Comparison of ENCODE assay signal across 9 cellular contexts in genomic region chr12:49553512-49554088, GRCh38. TPM values are rescaled to one million over a fixed set of nuclear protein-coding genes. Genes with fewer than 3 reads are reported as not detected.
DNase-seq lines count a peak whose midpoint lies in the region; ATAC-seq, FAIRE-seq and TF ChIP-seq lines count a peak whose summit lies in the region.
"Had no signal": no experiment of that assay in that cellular context is flagged by ENCODE, and none has a peak within 500 bp of the region (broad histone marks: within the 10 kb centered on the region; RNA-seq: fewer than 3 reads in every experiment).

No MANE protein-coding gene starts in this region.

- no peak overlapping the region for H2BK120ac ChIP-seq in IMR-90 (ENCODE audit: low read depth, low read length)

- no peaks in the 10 kb centered on the region for H3K79me1 ChIP-seq in IMR-90 (ENCODE audit: low read depth in 1 of 2, low read length in 2 of 2)

- H2BK15ac ChIP-seq in IMR-90 (ENCODE audit: low read depth, low read length): no peak overlapping the region

- H3K23ac ChIP-seq in IMR-90 (ENCODE audit: low read depth, low read length): no peak overlapping the region

- H3K36me3 ChIP-seq in IMR-90 (ENCODE audit: control insufficient read depth, insufficient read depth, low read length) (peaks cover 13% of the 10 kb centered on the region), upper lobe of right lung (peaks cover 15% of the 10 kb centered on the region)

- H3K9me3 Mint-ChIP-seq in T-helper 2 cell treated with Interferon-gamma antibody and Interleukin-4, amounts not matched to agents 5 μg/mL and 100 μg/mL, for 36 hours: no peaks in the 10 kb centered on the region

- no peak for TF ChIP-seq POLR2A in IMR-90 (IDR thresholded peaks at IDR 0.05; ENCODE audit: low read depth, low read length)

- no peaks in the 10 kb centered on the region for H3K9me3 ChIP-seq in IMR-90 (ENCODE audit: control insufficient read depth, insufficient read depth, low read length)
- no peaks in the 10 kb centered on the region for H3K9me3 ChIP-seq in upper lobe of right lung
- H3K9me3 ChIP-seq: SJCRH30 had no signal

- no peak overlapping the region for H4K8ac ChIP-seq in IMR-90 (ENCODE audit: low read depth in 2 of 2, low read length in 2 of 2)

- H2AK9ac ChIP-seq in IMR-90 (replicated peaks; ENCODE audit: low read depth, low read length, poor library complexity): no peak overlapping the region

- H3K9me1 ChIP-seq in IMR-90 (ENCODE audit: insufficient read depth, low read length): no peaks in the 10 kb centered on the region

- H3K18ac ChIP-seq in IMR-90 (ENCODE audit: low read depth, low read length): no peak overlapping the region

- in situ Hi-C loops in IMR-90 (cut with MboI; ENCODE audit: low sequenced_read_pairs): no loop called here

- WGBS in IMR-90 (ENCODE audit: extremely low coverage in 2 of 2, insufficient read length in 1 of 2), 2 experiments: no CpG with 5 or more reads among the region's 2 CpGs

- H4K5ac ChIP-seq in IMR-90 (ENCODE audit: low read depth, low read length): no peak overlapping the region

- peaks cover 3% of the 10 kb centered on the region for H3K27me3 Mint-ChIP-seq in T-helper 2 cell treated with Interferon-gamma antibody and Interleukin-4, amounts not matched to agents 5 μg/mL and 100 μg/mL, for 36 hours (ENCODE audit: low read depth)

- H2AK5ac ChIP-seq in IMR-90 (ENCODE audit: low read depth, low read length): no peak overlapping the region

- H2BK20ac ChIP-seq in IMR-90 (ENCODE audit: low read depth, low read length): no peak overlapping the region

- H3K56ac ChIP-seq in IMR-90 (ENCODE audit: extremely low read depth, insufficient read depth, low read length): no peak overlapping the region

- H4K91ac ChIP-seq in IMR-90 (ENCODE audit: insufficient read depth, low read depth, low read length): no peak overlapping the region

- no peak for FAIRE-seq in RCC 7860 (lab: Jason Lieb, UNC)

- H3K4me1 ChIP-seq in IMR-90 (ENCODE audit: control insufficient read depth, insufficient read depth, low read length) (peaks cover 3% of the 10 kb centered on the region; the same call in 1 of the 2 replicates), foreskin keratinocyte (no peaks in the 10 kb centered on the region), upper lobe of right lung (peaks cover 12% of the 10 kb centered on the region)
- H3K4me1 ChIP-seq: SJCRH30 had no signal

- H3K4me3 Mint-ChIP-seq in T-helper 2 cell treated with Interferon-gamma antibody and Interleukin-4, amounts not matched to agents 5 μg/mL and 100 μg/mL, for 36 hours: no peak overlapping the region

- DNase-seq in DMS 273 treated with DMSO at 0.1 percent for 48 hours (lab: John Stamatoyannopoulos, UW): peak; percentile 17
- DNase-seq in IMR-90: no peak
- peak; percentile 21 for DNase-seq in RCC 7860 (ENCODE audit: low spot score)
- peak in 1 of 2 donors; percentile 48 for DNase-seq in foreskin keratinocyte
- DNase-seq in upper lobe of right lung: no peak
- DNase-seq in NCI-H2029 (lab: John Stamatoyannopoulos, UW): no peak
- no peak for DNase-seq in T-helper 2 cell treated with Interferon-gamma antibody and Interleukin-4, amounts not matched to agents 5 μg/mL and 100 μg/mL, for 36 hours (ENCODE audit: low spot score)
- no peak for DNase-seq in substantia nigra (lab: John Stamatoyannopoulos, UW)

- no peak overlapping the region for H3K4me2 ChIP-seq in IMR-90 (ENCODE audit: low read depth, low read length)

- ATAC-seq in IMR-90 (ENCODE audit: low read depth) (0 out of 2 replicates have a peak, but pooled peaks have one; percentile 22), foreskin keratinocyte (peak; percentile 56), upper lobe of right lung (no peak)

- POLR2A ChIA-PET in IMR-90 (lab: Charles Lee; ENCODE audit: unreplicated experiment): interaction anchor here (0.6 kb wide), 1 partner anchor 206 kb away, joined by 3 read pairs; no protein-coding TSS in a partner anchor

- no peak overlapping the region for H3K27ac Mint-ChIP-seq in T-helper 2 cell treated with Interferon-gamma antibody and Interleukin-4, amounts not matched to agents 5 μg/mL and 100 μg/mL, for 36 hours

- no peak overlapping the region for H3K14ac ChIP-seq in IMR-90 (replicated peaks; ENCODE audit: low read depth, low read length)

- TF ChIP-seq CTCF in IMR-90 (conservative IDR thresholded peaks at IDR 0.05; ENCODE audit: low read depth, low read length): peak; percentile 30
- TF ChIP-seq CTCF in foreskin keratinocyte (conservative IDR thresholded peaks at IDR 0.05): peak; percentile 93
- TF ChIP-seq CTCF in upper lobe of right lung (IDR thresholded peaks at IDR 0.05): peak; percentile 37

- H3K4ac ChIP-seq in IMR-90 (ENCODE audit: low read depth, low read length): no peak overlapping the region

- no TSS peak for BruUV-seq in IMR-90 (replicated peaks; lab: Mats Ljungman, UMichigan)

- H3K27me3 ChIP-seq in IMR-90 (ENCODE audit: control insufficient read depth, insufficient read depth, low read length): peaks cover 38% of the 10 kb centered on the region
- H3K27me3 ChIP-seq in foreskin keratinocyte: peaks cover 47% of the 10 kb centered on the region
- peaks cover 10% of the 10 kb centered on the region for H3K27me3 ChIP-seq in upper lobe of right lung
- H3K27me3 ChIP-seq: SJCRH30 had no signal

- intact Hi-C loops in IMR-90 (cut with micrococcal nuclease) (no loop called here), upper lobe of right lung (cut with DNase I) (no loop called here)

- H3K4me1 Mint-ChIP-seq in T-helper 2 cell treated with Interferon-gamma antibody and Interleukin-4, amounts not matched to agents 5 μg/mL and 100 μg/mL, for 36 hours (ENCODE audit: low read depth): peaks cover 7% of the 10 kb centered on the region

- H4K20me1 ChIP-seq in IMR-90 (ENCODE audit: insufficient read depth, low read length): no peaks in the 10 kb centered on the region

- CTCF ChIA-PET in IMR-90 (lab: Yijun Ruan, JAX): interaction anchor here (0.7 to 1.3 kb wide), 6 partner anchors 10 to 222 kb away, joined by 3 to 4 read pairs (median 4); no protein-coding TSS in a partner anchor

- no peak overlapping the region for H2AFZ ChIP-seq in IMR-90 (replicated peaks; ENCODE audit: low read length, poor library complexity)

- H3K27ac ChIP-seq in IMR-90 (ENCODE audit: insufficient read depth, low read length) (no peak overlapping the region), foreskin keratinocyte (no peak overlapping the region), upper lobe of right lung (no peak overlapping the region), substantia nigra (ENCODE audit: low read depth, low read length, poor library complexity, severe bottlenecking) (no peak overlapping the region)
- H3K27ac ChIP-seq: SJCRH30 had no signal

- H3K36me3 Mint-ChIP-seq in T-helper 2 cell treated with Interferon-gamma antibody and Interleukin-4, amounts not matched to agents 5 μg/mL and 100 μg/mL, for 36 hours (ENCODE audit: low read depth): peaks cover 10% of the 10 kb centered on the region

- H2BK5ac ChIP-seq in IMR-90 (ENCODE audit: low read depth, low read length, poor library complexity, severe bottlenecking): no peak overlapping the region

- H3K4me3 ChIP-seq in IMR-90 (ENCODE audit: insufficient read depth, low read depth, low read length) (no peak overlapping the region), upper lobe of right lung (no peak overlapping the region)
- H3K4me3 ChIP-seq: SJCRH30 had no signal

- dilution Hi-C loops in IMR-90 (cut with HindIII; ENCODE audit: low sequenced_read_pairs, unreplicated experiment): no loop called here

- H3K9ac ChIP-seq in IMR-90 (ENCODE audit: low read depth, low read length): no peak overlapping the region

- peak; percentile 41 for TF ChIP-seq RAD21 in IMR-90 (IDR thresholded peaks at IDR 0.05; ENCODE audit: low read length)

TF ChIP-seq in IMR-90, 13 proteins besides CTCF, POLR2A, EP300 and RAD21:
- no peak for TF ChIP-seq MXI1 (IDR thresholded peaks at IDR 0.05; ENCODE audit: borderline replicate concordance, low read depth, low read length)
- TF ChIP-seq, protein P1, sequence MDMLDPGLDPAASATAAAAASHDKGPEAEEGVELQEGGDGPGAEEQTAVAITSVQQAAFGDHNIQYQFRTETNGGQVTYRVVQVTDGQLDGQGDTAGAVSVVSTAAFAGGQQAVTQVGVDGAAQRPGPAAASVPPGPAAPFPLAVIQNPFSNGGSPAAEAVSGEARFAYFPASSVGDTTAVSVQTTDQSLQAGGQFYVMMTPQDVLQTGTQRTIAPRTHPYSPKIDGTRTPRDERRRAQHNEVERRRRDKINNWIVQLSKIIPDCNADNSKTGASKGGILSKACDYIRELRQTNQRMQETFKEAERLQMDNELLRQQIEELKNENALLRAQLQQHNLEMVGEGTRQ (IDR thresholded peaks at IDR 0.05; ENCODE audit: low read depth, low read length): no peak
- no peak for TF ChIP-seq FOS (IDR thresholded peaks at IDR 0.05; ENCODE audit: low read depth, low read length)
- no peak for TF ChIP-seq RCOR1 (IDR thresholded peaks at IDR 0.05; ENCODE audit: insufficient replicate concordance, low read length)
- 0 out of 2 replicates have a peak, but pooled peaks have one; percentile 18 for TF ChIP-seq SMC3 (IDR thresholded peaks at IDR 0.05; ENCODE audit: low read depth, low read length)
TF ChIP-seq in IMR-90: peak in this region for 1.

RNA-seq across cellular contexts. Expression of gene MCRS1, which starts 14.3 kb away (rescaled TPM):
- 60.8 and 72.9 TPM in 2 replicates for total RNA-seq in IMR-90 (2012; rRNA removed)
- polyA plus RNA-seq in IMR-90 (2012; rRNA removed): 73.2 and 75.2 TPM in 2 replicates
- polyA plus RNA-seq in IMR-90 (2012; cell fraction: cytosol; rRNA removed): 66.3 and 72.6 TPM in 2 replicates
- polyA plus RNA-seq in IMR-90 (2012; cell fraction: nucleus; rRNA removed; ENCODE audit: low replicate concordance): 122 and 232 TPM in 2 replicates
- total RNA-seq in foreskin keratinocyte: 71.0 and 74.0 TPM in 2 replicates
- 69.2 and 73.8 TPM in 2 replicates for polyA plus RNA-seq in foreskin keratinocyte
- total RNA-seq in upper lobe of right lung: 54.0 TPM

RNA-seq across cellular contexts. Expression of gene KCNH3, which starts 14.8 kb away (rescaled TPM):
- total RNA-seq in IMR-90 (2012; rRNA removed) (0.28 TPM in 1 of 2 replicates, not detected in the other), foreskin keratinocyte (0.20 and 0.25 TPM in 2 replicates), upper lobe of right lung (0.90 TPM)
- polyA plus RNA-seq in IMR-90 (2012; rRNA removed) (0.10 and 0.20 TPM in 2 replicates), foreskin keratinocyte (0.16 and 0.29 TPM in 2 replicates)
- polyA plus RNA-seq in IMR-90 (2012; cell fraction: cytosol; rRNA removed): 0.05 and 0.09 TPM in 2 replicates
- polyA plus RNA-seq in IMR-90 (2012; cell fraction: nucleus; rRNA removed; ENCODE audit: low replicate concordance): 0.49 and 1.6 TPM in 2 replicates

RNA-seq across cellular contexts. Expression of gene FAM186B, which starts 51.8 kb away (rescaled TPM):
- total RNA-seq in IMR-90 (2012; rRNA removed): 0.18 and 0.28 TPM in 2 replicates
- 0.10 TPM in 2 replicates for polyA plus RNA-seq in IMR-90 (2012; rRNA removed)
- 0.10 and 0.12 TPM in 2 replicates for polyA plus RNA-seq in IMR-90 (2012; cell fraction: cytosol; rRNA removed)
- polyA plus RNA-seq in IMR-90 (2012; cell fraction: nucleus; rRNA removed; ENCODE audit: low replicate concordance): 0.28 and 0.36 TPM in 2 replicates
- total RNA-seq in foreskin keratinocyte: 0.32 and 0.37 TPM in 2 replicates
- polyA plus RNA-seq in foreskin keratinocyte: 0.09 and 0.24 TPM in 2 replicates
- 0.75 TPM for total RNA-seq in upper lobe of right lung

Comparison
In these comparisons a context has a peak if more than half of its experiments do, and no peak if none do; other contexts are left out.
1. DNase-seq: peak in DMS 273 treated with DMSO at 0.1 percent for 48 hours (single experiment) and RCC 7860 (single experiment); none in IMR-90 (single experiment), upper lobe of right lung (single experiment), NCI-H2029 (single experiment), T-helper 2 cell treated with Interferon-gamma antibody and Interleukin-4, amounts not matched to agents 5 μg/mL and 100 μg/mL, for 36 hours (single experiment) and substantia nigra (0 of 49).
2. CTCF ChIP-seq: peak in every context shown above with its lines; median percentile 93 in foreskin keratinocyte; 37 in upper lobe of right lung; 30 in IMR-90.